In genomic region chr9:91782711-91783214, GRCh38 we compare ENCODE assay signal across 18 cellular contexts.
DNase-seq lines count a peak whose midpoint lies in the region; ATAC-seq and TF ChIP-seq lines count a peak whose summit lies in the region.
"Had no signal": no experiment of that assay in that cellular context is flagged by ENCODE, and none has a peak within 500 bp of the region (broad histone marks: within the 10 kb centered on the region; RNA-seq: fewer than 3 reads in every experiment).

No MANE protein-coding gene starts in this region.

- TF ChIP-seq CTCF in stomach (IDR thresholded peaks at IDR 0.05) = no peak
- no peak for TF ChIP-seq CTCF in RWPE1 (conservative IDR thresholded peaks at IDR 0.05; ENCODE audit: low read depth)

- intact Hi-C loops in CD4-positive, alpha-beta memory T cell (cut with micrococcal nuclease) = no loop called here
- intact Hi-C loops in stomach (cut with DNase I; ENCODE audit: low total_unique reads) = no loop called here

- H3K4me3 Mint-ChIP-seq in CD4-positive, alpha-beta memory T cell = peak overlapping the region in 4 of 8 donors; percentile 10 to 35 (median 28)
- H3K4me3 Mint-ChIP-seq in central memory CD8-positive, alpha-beta T cell = no peak overlapping the region
- H3K4me3 Mint-ChIP-seq: IgD-negative memory B cell had no signal

- H3K9me3 ChIP-seq in CD4-positive, alpha-beta memory T cell (ENCODE audit: control insufficient read depth in 1 of 2, low read length in 2 of 2) = no peaks in the 10 kb centered on the region
- H3K9me3 ChIP-seq in stomach = no peaks in the 10 kb centered on the region
- H3K9me3 ChIP-seq: BE2C had no signal

- peaks cover 11 to 12% of the 10 kb centered on the region in 2 donors for H3K27me3 Mint-ChIP-seq in CD4-positive, alpha-beta memory T cell
- peaks cover 66% of the 10 kb centered on the region for H3K27me3 Mint-ChIP-seq in central memory CD8-positive, alpha-beta T cell

- TF ChIP-seq POLR2A in stomach (IDR thresholded peaks at IDR 0.05) = no peak

- no peaks in the 10 kb centered on the region for H3K27me3 ChIP-seq in CD4-positive, alpha-beta memory T cell (ENCODE audit: insufficient read depth, low read length)
- no peaks in the 10 kb centered on the region for H3K27me3 ChIP-seq in stomach
- H3K27me3 ChIP-seq: BE2C had no signal

- TF ChIP-seq EP300 in stomach (IDR thresholded peaks at IDR 0.05) = no peak

- H3K9me3 Mint-ChIP-seq in CD4-positive, alpha-beta memory T cell = peaks cover 0 to 7% (median 3%) of the 10 kb centered on the region in 8 donors
- H3K9me3 Mint-ChIP-seq in central memory CD8-positive, alpha-beta T cell = no peaks in the 10 kb centered on the region

- ATAC-seq in central memory CD8-positive, alpha-beta T cell (replicated peaks; ENCODE audit: extremely low read depth, poor library complexity, severe bottlenecking) = peak; percentile 19
- no peak for ATAC-seq in GM19324 (IDR thresholded peaks at IDR 0.05; ENCODE audit: low FRiP score, unreplicated experiment)

- no peak overlapping the region for H3K27ac ChIP-seq in CD4-positive, alpha-beta memory T cell (ENCODE audit: low read depth, low read length)
- H3K27ac ChIP-seq in stomach (peak overlapping the region in 4 of 5 donors; percentile 41 to 76 (median 58)), RWPE1 (no peak overlapping the region)
- H3K27ac ChIP-seq: GM23248 had no signal

- WGBS in stomach, 5 donors = 82 to 92% (median 86%) methylated on average over 4 to 5 of the region's 5 CpGs

- CTCF ChIA-PET in CD4-positive, alpha-beta memory T cell (lab: Charles Lee; ENCODE audit: partially characterized antibody) = no interaction called here
- CTCF ChIA-PET in RWPE1 (lab: Yijun Ruan, JAX) = interaction anchor here (0.6 kb wide), 1 partner anchor 356 kb away, joined by 5 read pairs; no protein-coding TSS in a partner anchor

- POLR2A ChIA-PET in CD4-positive, alpha-beta memory T cell (lab: Charles Lee; ENCODE audit: partially characterized antibody) = no interaction called here
- POLR2A ChIA-PET in RWPE1 (lab: Yijun Ruan, JAX; ENCODE audit: low non-redundant PET) = no interaction called here

- H3K36me3 ChIP-seq in CD4-positive, alpha-beta memory T cell (ENCODE audit: insufficient read depth, low read length) = no peaks in the 10 kb centered on the region
- no peaks in the 10 kb centered on the region for H3K36me3 ChIP-seq in stomach
- H3K36me3 ChIP-seq: BE2C had no signal

- peak overlapping the region in 5 of 7 donors; percentile 4 to 66 (median 65) for H3K27ac Mint-ChIP-seq in CD4-positive, alpha-beta memory T cell
- no peak overlapping the region for H3K27ac Mint-ChIP-seq in central memory CD8-positive, alpha-beta T cell (ENCODE audit: low read depth)
- H3K27ac Mint-ChIP-seq: IgD-negative memory B cell had no signal

- H3K4me3 ChIP-seq in CD4-positive, alpha-beta memory T cell (ENCODE audit: low read length in 2 of 2) = no peak overlapping the region
- H3K4me3 ChIP-seq in stomach = no peak overlapping the region
- H3K4me3 ChIP-seq: GM23248 had no signal

- peaks cover 13% of the 10 kb centered on the region for H3K4me1 ChIP-seq in CD4-positive, alpha-beta memory T cell (ENCODE audit: insufficient read depth, low read length)
- peaks cover 6 to 63% (median 28%) of the 10 kb centered on the region in 4 donors for H3K4me1 ChIP-seq in stomach
- H3K4me1 ChIP-seq: BE2C had no signal

- peak in 2 of 5 donors; percentile 9 for DNase-seq in CD4-positive, alpha-beta memory T cell
- DNase-seq in central memory CD8-positive, alpha-beta T cell (ENCODE audit: low spot score in 2 of 2) = no peak
- DNase-seq in mesenteric fat pad (ENCODE audit: low spot score) = peak; percentile 39
- DNase-seq in stomach = no peak
- DNase-seq in 8988T = no peak
- DNase-seq in RWPE1 (ENCODE audit: low spot score) = no peak
- DNase-seq: BE2C; DMS153; EL; GM23248; HCEC 1CT; NCI-H1417; NCI-H1930; NCI-H446 treated with DMSO at 0.1 percent for 48 hours; NK-92 treated with Interleukin-12 subunit alpha and Interleukin-12 subunit beta, amount 100 ng/mL, for 24 hours; SIG-M5 had no signal

- H3K36me3 Mint-ChIP-seq in CD4-positive, alpha-beta memory T cell = no peaks in the 10 kb centered on the region
- H3K36me3 Mint-ChIP-seq in central memory CD8-positive, alpha-beta T cell (ENCODE audit: insufficient read depth) = peaks cover 3% of the 10 kb centered on the region
- H3K36me3 Mint-ChIP-seq: IgD-negative memory B cell had no signal

- H3K4me1 Mint-ChIP-seq in CD4-positive, alpha-beta memory T cell = peaks cover 10 to 33% (median 18%) of the 10 kb centered on the region in 4 donors
- H3K4me1 Mint-ChIP-seq in central memory CD8-positive, alpha-beta T cell = peaks cover 19% of the 10 kb centered on the region

Comparison
In these comparisons a context has a peak if more than half of its experiments do, and no peak if none do; other contexts are left out.
1. H3K27ac ChIP-seq: peak in stomach (4 of 5); none in CD4-positive, alpha-beta memory T cell (single experiment) and RWPE1 (single experiment).